Comparison of ENCODE assay signal across 23 cellular contexts in genomic region chr2:239177325-239177724, GRCh38.
"Had no signal": no experiment of that assay in that cellular context is flagged by ENCODE, and none has a peak within 500 bp of the region (broad histone marks: within the 10 kb centered on the region; RNA-seq: fewer than 3 reads in every experiment).

No MANE protein-coding gene starts in this region.

- ATAC-seq: activated naive CD4-positive, alpha-beta T cell treated with anti-CD3 and anti-CD28 coated beads, Interleukin-2, amount 50 U/mL, for 72 hours; gastroesophageal sphincter; naive thymus-derived CD8-positive, alpha-beta T cell; right lobe of liver; stimulated activated effector memory CD8-positive, alpha-beta T cell treated with anti-CD3 and anti-CD28 coated beads, Interleukin-12 subunit alpha, Interleukin-12 subunit beta, amount 100 ng/mL, for 72 hours had no signal

- H3K9me3 ChIP-seq: right lobe of liver had no signal

- DNase-seq: activated CD4-positive, alpha-beta T cell treated with anti-CD3 and anti-CD28 coated beads for 4 hours; activated CD4-positive, alpha-beta T cell treated with anti-CD3 and anti-CD28 coated beads, Interleukin-2, amount 50 U/mL, for 4 hours; activated gamma-delta T cell treated with Interleukin-2 at 50 U/mL for 16 hours; hypothalamus; immature natural killer cell; kidney glomerular epithelial cell; naive thymus-derived CD8-positive, alpha-beta T cell; nucleus accumbens; small intestine; stimulated activated CD4-positive, alpha-beta T cell treated with anti-CD3 and anti-CD28 coated beads, Interleukin-4, amount 100 ng/mL, for 24 hours; substantia nigra; SW 1271; T-helper 9 cell had no signal

- H3K36me3 ChIP-seq: cardiac muscle cell had no signal

- H3K9ac ChIP-seq: parathyroid adenoma had no signal

- H3K4me3 ChIP-seq: adrenal gland, ascending aorta, cardiac muscle cell, gastroesophageal sphincter, right lobe of liver, SK-N-MC had no signal

- H3K27me3 ChIP-seq: adrenal gland, ascending aorta, cardiac muscle cell, gastroesophageal sphincter, right lobe of liver had no signal

- H3K4me1 ChIP-seq: ascending aorta, parathyroid adenoma, right lobe of liver had no signal

- H3K27ac ChIP-seq: ascending aorta, cardiac muscle cell, parathyroid adenoma, right lobe of liver, SK-N-MC, VCaP had no signal
